In the genomic region with DNA sequence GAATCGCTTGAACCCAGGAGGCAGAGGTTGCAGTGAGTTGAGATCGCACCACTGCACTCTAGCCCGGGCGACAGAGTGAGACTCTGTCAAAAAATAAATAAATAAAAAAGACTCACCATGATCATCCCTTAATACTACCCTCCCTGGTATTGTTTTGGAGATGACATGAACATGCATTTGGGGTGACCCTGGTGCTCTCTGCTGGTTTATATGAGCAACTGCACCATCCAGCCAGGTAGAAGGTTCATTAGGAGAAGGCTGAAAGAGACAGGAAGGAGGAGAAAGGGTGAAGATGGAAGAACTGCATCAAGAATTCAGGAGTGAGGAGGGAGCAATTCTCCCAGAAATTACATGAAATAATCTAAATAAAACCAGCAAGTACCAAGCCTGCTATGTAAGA, we compare ENCODE assay signal across 8 cellular contexts. TPM values are rescaled to one million over a fixed set of nuclear protein-coding genes. Genes with fewer than 3 reads are reported as not detected.
A peak's percentile ranks its signal among the peaks of the same experiment; 100 is the strongest.
DNase-seq lines count a peak whose midpoint lies in the region; ATAC-seq and TF ChIP-seq lines count a peak whose summit lies in the region.

No MANE protein-coding gene starts in this region.

- TF ChIP-seq CTCF in Peyer's patch (IDR thresholded peaks at IDR 0.05), result peak in 5 of 6 experiments; percentile 20 to 86 (median 76)

- no peak overlapping the region for H3K4me3 ChIP-seq in Peyer's patch

- TF ChIP-seq POLR2A in Peyer's patch (IDR thresholded peaks at IDR 0.05), result no peak

- H3K9me3 ChIP-seq in Peyer's patch, result no peaks in the 10 kb centered on the region

- peak overlapping the region in 1 of 4 donors; percentile 73 for H3K27ac ChIP-seq in Peyer's patch

- H3K36me3 ChIP-seq in Peyer's patch, result peaks cover 0 to 23% (median 0%) of the 10 kb centered on the region in 3 donors

- ATAC-seq in GM21576 (IDR thresholded peaks at IDR 0.05; ENCODE audit: unreplicated experiment) (no peak), HG03457 (IDR thresholded peaks at IDR 0.05; ENCODE audit: unreplicated experiment) (no peak)

- peaks cover 0 to 26% (median 7%) of the 10 kb centered on the region in 4 donors for H3K4me1 ChIP-seq in Peyer's patch

- no peaks in the 10 kb centered on the region for H3K27me3 ChIP-seq in Peyer's patch

- DNase-seq in NCI-H2081 (lab: John Stamatoyannopoulos, UW) (peak; percentile 28 to 40), NCI-H2081 treated with DMSO at 0.1 percent for 48 hours (lab: John Stamatoyannopoulos, UW) (no peak), HS-27A (ENCODE audit: low read depth) (peak; percentile 9), Peyer's patch (no peak), dermis blood vessel endothelial cell (peak; percentile 56), lung microvascular endothelial cell (ENCODE audit: low read depth in 2 of 2) (peak; percentile 47 to 70)

RNA-seq across cellular contexts. Expression of a gene that starts 37.8 kb away (rescaled TPM):
- total RNA-seq in Peyer's patch (1,000 to 10,000 TPM in 3 of 4 donors, 10 to 100 TPM in 1; 14.0 to 1,055 (median 1,005) TPM), dermis blood vessel endothelial cell (not detected in 2 replicates), lung microvascular endothelial cell (not detected in 2 replicates)

Comparison
In these comparisons a context has a peak if more than half of its experiments do, and no peak if none do; other contexts are left out.
1. DNase-seq: peak in NCI-H2081 (2 of 2), HS-27A (single experiment), dermis blood vessel endothelial cell (single experiment) and lung microvascular endothelial cell (2 of 2); none in NCI-H2081 treated with DMSO at 0.1 percent for 48 hours (single experiment) and Peyer's patch (0 of 3).
2. RNA of a gene that starts 37.8 kb away (total RNA-seq): 14.0 to 1,055 TPM in Peyer's patch; not detected in dermis blood vessel endothelial cell and not detected in lung microvascular endothelial cell; every median in the first group is over 10 times any median in the second.